Comparison of ENCODE assay signal across 8 cellular contexts in genomic region chr3:177358968-177359600, GRCh38.
DNase-seq lines count a peak whose midpoint lies in the region; ATAC-seq, FAIRE-seq and TF ChIP-seq lines count a peak whose summit lies in the region.

No MANE protein-coding gene starts in this region.

- peaks cover 0 to 7% (median 0%) of the 10 kb centered on the region in 5 donors for H3K36me3 Mint-ChIP-seq in naive thymus-derived CD4-positive, alpha-beta T cell

- CTCF ChIA-PET in endothelial cell of umbilical vein (lab: Charles Lee) = interaction anchor here (0.5 to 7.7 kb wide), 11 partner anchors 13 to 1026 kb away, joined by 3 to 76 read pairs (median 7); partner anchors contain the start of gene TBL1XR1
- CTCF ChIA-PET in naive thymus-derived CD4-positive, alpha-beta T cell (lab: Charles Lee) = interaction anchor here (1.0 to 3.8 kb wide), 6 partner anchors 96 to 307 kb away, joined by 3 to 36 read pairs (median 4); partner anchors contain the start of gene TBL1XR1

- TF ChIP-seq EP300 in tibial nerve (IDR thresholded peaks at IDR 0.05) = no peak

- DNase-seq in GM13976 (ENCODE audit: low spot score) (peak; percentile 49), NCI-H524 (lab: John Stamatoyannopoulos, UW) (peak; percentile 49 to 84), endothelial cell of umbilical vein (ENCODE audit: low read depth, low spot score) (peak; percentile 55), tibial nerve (ENCODE audit: low spot score in 2 of 2) (peak in 1 of 2 donors; percentile 17), mesenteric fat pad (ENCODE audit: low spot score) (no peak)
- peak; percentile 47 for DNase-seq in activated CD8-positive, alpha-beta memory T cell treated with anti-CD3 and anti-CD28 coated beads, Interleukin-2, amount 50 U/mL, for 4 hours
- DNase-seq in naive thymus-derived CD4-positive, alpha-beta T cell = peak in 6 of 9 donors; percentile 5 to 61 (median 48)

- in situ Hi-C loops in GM13976 (cut with MboI; ENCODE audit: low sequenced_read_pairs, unreplicated experiment) = loop anchor here (10.0 kb wide), 1 partner anchor 164 kb away; the partner anchor contains the start of gene TBL1XR1

- ATAC-seq in HG02970 (IDR thresholded peaks at IDR 0.05; ENCODE audit: low FRiP score, unreplicated experiment) = peak; percentile 20
- peak; percentile 17 for ATAC-seq in naive thymus-derived CD4-positive, alpha-beta T cell

- 8 to 15% methylated on average over 23 to 31 of the region's 31 CpGs for WGBS in tibial nerve, 2 donors

- POLR2A ChIA-PET in endothelial cell of umbilical vein (lab: Charles Lee) = interaction anchor here (1.0 to 2.2 kb wide), 3 partner anchors 13 to 307 kb away, joined by 3 to 10 read pairs (median 5); partner anchors contain the start of gene TBL1XR1
- POLR2A ChIA-PET in naive thymus-derived CD4-positive, alpha-beta T cell (lab: Charles Lee) = interaction anchor here (0.8 to 7.9 kb wide), 13 partner anchors 13 to 308 kb away, joined by 3 to 204 read pairs (median 4); partner anchors contain the start of gene TBL1XR1

- H3K9me1 ChIP-seq in endothelial cell of umbilical vein (replicated peaks; ENCODE audit: control insufficient read depth, extremely low read depth, insufficient read depth, low read length) = no peaks in the 10 kb centered on the region

- TF ChIP-seq POLR2A in endothelial cell of umbilical vein (IDR thresholded peaks at IDR 0.05; ENCODE audit: low read depth, low read length) (no peak), tibial nerve (IDR thresholded peaks at IDR 0.05) (no peak)

- H3K27ac Mint-ChIP-seq in naive thymus-derived CD4-positive, alpha-beta T cell = peak overlapping the region; percentile 96 to 100 (median 98)

- peak overlapping the region; percentile 4 for H2AFZ ChIP-seq in endothelial cell of umbilical vein (ENCODE audit: low read depth, low read length)

- peak overlapping the region; percentile 57 for H3K9ac ChIP-seq in endothelial cell of umbilical vein (replicated peaks; ENCODE audit: extremely low read depth, insufficient read depth, low read length)

- H3K4me1 Mint-ChIP-seq in naive thymus-derived CD4-positive, alpha-beta T cell = peaks cover 28 to 63% (median 54%) of the 10 kb centered on the region in 7 donors

- TF ChIP-seq CTCF in GM13976 (IDR thresholded peaks at IDR 0.05; ENCODE audit: borderline replicate concordance, control extremely low read depth, extremely low read depth, insufficient read depth, missing control alignments) (no peak), endothelial cell of umbilical vein (IDR thresholded peaks at IDR 0.05; ENCODE audit: extremely low read depth in 1 of 2, insufficient read depth in 1 of 2, low read depth in 1 of 2, low read length in 2 of 2) (no peak), tibial nerve (IDR thresholded peaks at IDR 0.05) (no peak)

- H3K27ac ChIP-seq in endothelial cell of umbilical vein (ENCODE audit: insufficient read depth, low read depth, low read length) (peak overlapping the region; percentile 98), tibial nerve (peak overlapping the region; percentile 72 to 94 (median 86))
- peak overlapping the region; percentile 90 for H3K27ac ChIP-seq in naive thymus-derived CD4-positive, alpha-beta T cell (ENCODE audit: low read depth, low read length)

- H3K4me2 ChIP-seq in endothelial cell of umbilical vein (ENCODE audit: insufficient read depth, low read length) = peak overlapping the region; percentile 71

- peak overlapping the region; percentile 77 to 98 (median 94) for H3K4me3 Mint-ChIP-seq in naive thymus-derived CD4-positive, alpha-beta T cell

- intact Hi-C loops in endothelial cell of umbilical vein (cut with micrococcal nuclease) = loop anchor here (1.0 to 10.0 kb wide), 6 partner anchors 39 to 993 kb away; no protein-coding TSS in a partner anchor
- intact Hi-C loops in naive thymus-derived CD4-positive, alpha-beta T cell (cut with micrococcal nuclease) = loop anchor here (1.0 to 5.0 kb wide), 8 partner anchors 14 to 487 kb away; no protein-coding TSS in a partner anchor

- no peaks in the 10 kb centered on the region for H3K9me3 ChIP-seq in endothelial cell of umbilical vein (replicated peaks; ENCODE audit: control insufficient read depth, insufficient read depth, low read length)
- no peaks in the 10 kb centered on the region for H3K9me3 ChIP-seq in naive thymus-derived CD4-positive, alpha-beta T cell (ENCODE audit: control insufficient read depth in 2 of 3, low read length in 3 of 3)
- H3K9me3 ChIP-seq in tibial nerve = no peaks in the 10 kb centered on the region

- FAIRE-seq in endothelial cell of umbilical vein (lab: Jason Lieb, UNC) = no peak

- no peaks in the 10 kb centered on the region for H4K20me1 ChIP-seq in endothelial cell of umbilical vein (replicated peaks; ENCODE audit: control insufficient read depth, extremely low read depth, insufficient read depth, low read length)

- H3K27me3 ChIP-seq in endothelial cell of umbilical vein (ENCODE audit: control insufficient read depth in 2 of 2, insufficient read depth in 2 of 2, low read length in 2 of 2) = no peaks in the 10 kb centered on the region
- H3K27me3 ChIP-seq in naive thymus-derived CD4-positive, alpha-beta T cell (ENCODE audit: control insufficient read depth in 2 of 2, insufficient read depth in 2 of 2, low read length in 2 of 2) = no peaks in the 10 kb centered on the region
- no peaks in the 10 kb centered on the region for H3K27me3 ChIP-seq in tibial nerve

- no peaks in the 10 kb centered on the region for H3K79me2 ChIP-seq in endothelial cell of umbilical vein (ENCODE audit: control insufficient read depth, insufficient read depth, low read length)

- dilution Hi-C loops in endothelial cell of umbilical vein (cut with MboI; ENCODE audit: extremely low pct_ligation_motif_present, low sequenced_read_pairs) = no loop called here

- H3K9me3 Mint-ChIP-seq in naive thymus-derived CD4-positive, alpha-beta T cell = peaks cover 0 to 14% (median 0%) of the 10 kb centered on the region in 11 donors

- peaks cover 0 to 2% (median 0%) of the 10 kb centered on the region in 5 donors for H3K27me3 Mint-ChIP-seq in naive thymus-derived CD4-positive, alpha-beta T cell

- BruUV-seq in endothelial cell of umbilical vein (replicated peaks; lab: Mats Ljungman, UMichigan) = no TSS peak

- peak overlapping the region in 1 of 3 experiments; percentile 0 for H3K4me3 ChIP-seq in endothelial cell of umbilical vein (replicated peaks in 1 of 3; ENCODE audit: insufficient read depth in 1 of 3, low read depth in 1 of 3, low read length in 3 of 3)
- H3K4me3 ChIP-seq in naive thymus-derived CD4-positive, alpha-beta T cell (ENCODE audit: low read length) = peak overlapping the region; percentile 75
- peak overlapping the region; percentile 21 to 54 (median 42) for H3K4me3 ChIP-seq in tibial nerve

- peaks cover 50% of the 10 kb centered on the region for H3K4me1 ChIP-seq in endothelial cell of umbilical vein (ENCODE audit: control insufficient read depth, extremely low read depth, insufficient read depth, low read length)
- H3K4me1 ChIP-seq in naive thymus-derived CD4-positive, alpha-beta T cell (ENCODE audit: control insufficient read depth in 2 of 2, insufficient read depth in 2 of 2, low read length in 2 of 2) = peaks cover 31 to 34% of the 10 kb centered on the region in 2 donors
- peaks cover 4 to 61% (median 35%) of the 10 kb centered on the region in 4 donors for H3K4me1 ChIP-seq in tibial nerve

- H3K36me3 ChIP-seq in endothelial cell of umbilical vein (ENCODE audit: control insufficient read depth in 2 of 2, extremely low read depth in 1 of 2, insufficient read depth in 2 of 2, low read length in 2 of 2) = no peaks in the 10 kb centered on the region
- no peaks in the 10 kb centered on the region for H3K36me3 ChIP-seq in naive thymus-derived CD4-positive, alpha-beta T cell (ENCODE audit: control insufficient read depth in 2 of 3, insufficient read depth in 3 of 3, low read length in 3 of 3)
- no peaks in the 10 kb centered on the region for H3K36me3 ChIP-seq in tibial nerve

TF ChIP-seq in endothelial cell of umbilical vein, 7 proteins besides CTCF, POLR2A, EP300 and RAD21:
- TF ChIP-seq FOS (IDR thresholded peaks at IDR 0.05; ENCODE audit: borderline replicate concordance, insufficient read depth, low read length) = no peak
- TF ChIP-seq POLR2AphosphoS5 (IDR thresholded peaks at IDR 0.05; ENCODE audit: insufficient read depth, low read depth, low read length) = no peak
- TF ChIP-seq EZH2 (IDR thresholded peaks at IDR 0.05; ENCODE audit: borderline replicate concordance, low read depth, low read length, severe bottlenecking) = no peak
- TF ChIP-seq JUN (IDR thresholded peaks at IDR 0.05; ENCODE audit: borderline replicate concordance, insufficient read depth, insufficient read length, low read depth) = no peak
- TF ChIP-seq GATA2 (IDR thresholded peaks at IDR 0.05; ENCODE audit: insufficient read depth, insufficient read length, low read depth, low read length) = no peak
- no peak for TF ChIP-seq MYC (IDR thresholded peaks at IDR 0.05; ENCODE audit: low read depth, low read length)
- TF ChIP-seq MAX (IDR thresholded peaks at IDR 0.05; ENCODE audit: insufficient read depth, insufficient read length) = no peak
TF ChIP-seq in endothelial cell of umbilical vein: peak in this region for 0.
